ENCODE assay signal across 8 cellular contexts in genomic region chr1:61724721-61725694, GRCh38. TPM values are rescaled to one million over a fixed set of nuclear protein-coding genes. Genes with fewer than 3 reads are reported as not detected.
DNase-seq lines count a peak whose midpoint lies in the region; ATAC-seq and TF ChIP-seq lines count a peak whose summit lies in the region.

TSS of gene TM2D1 (minus strand) at chr1:61725141. CDS start at chr1:61725120, 21 bp downstream.

- no peak within 1 kb of the TSS for H2BK12ac ChIP-seq in trophoblast cell (ENCODE audit: low read length)

- peak within 1 kb of the TSS; percentile 69 for H3K18ac ChIP-seq in trophoblast cell (ENCODE audit: low read length)

- H3K27ac ChIP-seq in trophoblast cell (ENCODE audit: low read depth, low read length) (peak within 1 kb of the TSS; percentile 25), transverse colon (peak within 1 kb of the TSS; percentile 87 to 96 (median 92))

- no CpG with 5 or more reads among the region's 46 CpGs for WGBS in trophoblast cell (ENCODE audit: extremely low coverage, insufficient coverage, insufficient read length)
- 0% methylated on average over 1 to 45 of the region's 46 CpGs for WGBS in transverse colon (ENCODE audit: low coverage in 1 of 2), 2 donors

- H3K36me3 Mint-ChIP-seq in activated naive CD8-positive, alpha-beta T cell treated with anti-CD3 and anti-CD28 coated beads, Interleukin-2, amount 50 U/mL, for 24 hours (ENCODE audit: low read depth): peaks cover 13% of the 10 kb centered on the region

- peak within 1 kb of the TSS; percentile 70 for H3K4me2 ChIP-seq in trophoblast cell (ENCODE audit: low read length)

- H4K12ac ChIP-seq in trophoblast cell (ENCODE audit: low read depth, low read length): peak within 1 kb of the TSS; percentile 59

- ATAC-seq in HG02678 (IDR thresholded peaks at IDR 0.05; ENCODE audit: unreplicated experiment): peak; percentile 99
- peak; percentile 97 for ATAC-seq in activated naive CD8-positive, alpha-beta T cell treated with anti-CD3 and anti-CD28 coated beads, Interleukin-2, amount 50 U/mL, for 24 hours

- peak within 1 kb of the TSS; percentile 60 for H2BK120ac ChIP-seq in trophoblast cell (ENCODE audit: insufficient read depth, low read length, poor library complexity)

- H3K4me1 Mint-ChIP-seq in activated naive CD8-positive, alpha-beta T cell treated with anti-CD3 and anti-CD28 coated beads, Interleukin-2, amount 50 U/mL, for 24 hours: peaks cover 21% of the 10 kb centered on the region

- H3K23ac ChIP-seq in trophoblast cell (ENCODE audit: low read length): no peak within 1 kb of the TSS

- H3K27me3 ChIP-seq in trophoblast cell (ENCODE audit: insufficient read depth, low read length) (no peaks in the 10 kb centered on the region), transverse colon (no peaks in the 10 kb centered on the region)

- H3K9me3 Mint-ChIP-seq in activated naive CD8-positive, alpha-beta T cell treated with anti-CD3 and anti-CD28 coated beads, Interleukin-2, amount 50 U/mL, for 24 hours: no peaks in the 10 kb centered on the region

- H3K27me3 Mint-ChIP-seq in activated naive CD8-positive, alpha-beta T cell treated with anti-CD3 and anti-CD28 coated beads, Interleukin-2, amount 50 U/mL, for 24 hours: no peaks in the 10 kb centered on the region

- H3K36me3 ChIP-seq in trophoblast cell (ENCODE audit: control insufficient read depth in 1 of 2, insufficient read depth in 2 of 2, low read length in 2 of 2) (peaks cover 2 to 4% of the 10 kb centered on the region in 2 experiments), transverse colon (peaks cover 0 to 11% (median 0%) of the 10 kb centered on the region in 4 donors)

- H3K4me3 ChIP-seq in GM12864 (ENCODE audit: low read depth, low read length) (peak within 1 kb of the TSS; percentile 90), trophoblast cell (ENCODE audit: low read depth, low read length) (peak within 1 kb of the TSS; percentile 89), transverse colon (peak within 1 kb of the TSS; percentile 77 to 93 (median 87))

- H3K79me2 ChIP-seq in trophoblast cell (ENCODE audit: control insufficient read depth, insufficient read depth, low read length, poor library complexity): peaks cover 6% of the 10 kb centered on the region

- H3K4me3 Mint-ChIP-seq in activated naive CD8-positive, alpha-beta T cell treated with anti-CD3 and anti-CD28 coated beads, Interleukin-2, amount 50 U/mL, for 24 hours: peak within 1 kb of the TSS; percentile 96

- H2BK5ac ChIP-seq in trophoblast cell (ENCODE audit: low read depth, low read length, poor library complexity): peak within 1 kb of the TSS; percentile 51

- H2AK5ac ChIP-seq in trophoblast cell (ENCODE audit: low read length): no peak within 1 kb of the TSS

- no peak for TF ChIP-seq CTCF in GM12864 (IDR thresholded peaks at IDR 0.05; ENCODE audit: low read depth, low read length, missing control alignments)
- no peak for TF ChIP-seq CTCF in transverse colon (IDR thresholded peaks at IDR 0.05)

- peaks cover 7% of the 10 kb centered on the region for H3K79me1 ChIP-seq in trophoblast cell (ENCODE audit: low read length)

- H3K27ac Mint-ChIP-seq in activated naive CD8-positive, alpha-beta T cell treated with anti-CD3 and anti-CD28 coated beads, Interleukin-2, amount 50 U/mL, for 24 hours: peak within 1 kb of the TSS; percentile 98

- no peak for TF ChIP-seq EP300 in transverse colon (IDR thresholded peaks at IDR 0.05; ENCODE audit: low read depth)

- in situ Hi-C loops in transverse colon (cut with MboI; ENCODE audit: low pct_ligation_motif_present in 1 of 4, low pct_unique_long_range_greater_than_20kb in 1 of 4, low sequenced_read_pairs in 3 of 4): no loop called here

- DNase-seq in GM12864 (ENCODE audit: low read depth) (peak; percentile 74), NCI-H128 (lab: John Stamatoyannopoulos, UW; ENCODE audit: unreplicated experiment) (peak; percentile 87), SW 1271 (lab: John Stamatoyannopoulos, UW) (peak; percentile 66 to 86), cardiac septum (ENCODE audit: low spot score) (peak; percentile 96), trophoblast cell (peak; percentile 84 to 89), transverse colon (peak; percentile 92)
- DNase-seq in activated naive CD8-positive, alpha-beta T cell treated with anti-CD3 and anti-CD28 coated beads, Interleukin-2, amount 50 U/mL, for 24 hours: peak; percentile 88

- H3K9ac ChIP-seq in trophoblast cell (ENCODE audit: low read length): peak within 1 kb of the TSS; percentile 95

- H3K14ac ChIP-seq in trophoblast cell (ENCODE audit: low read length): peak within 1 kb of the TSS; percentile 93

- H4K8ac ChIP-seq in trophoblast cell (ENCODE audit: low read depth, low read length): peak within 1 kb of the TSS; percentile 95

- TF ChIP-seq POLR2A in transverse colon (IDR thresholded peaks at IDR 0.05): peak; percentile 97

- peak within 1 kb of the TSS; percentile 69 for H2AFZ ChIP-seq in trophoblast cell (ENCODE audit: insufficient read depth, low read length, poor library complexity)

- intact Hi-C loops in cardiac septum (cut with DNase I): loop anchor here (1.0 to 10.0 kb wide), 2 partner anchors 18 to 670 kb away; no protein-coding TSS in a partner anchor
- intact Hi-C loops in transverse colon (cut with DNase I; ENCODE audit: low total_unique reads): no loop called here

- H3K4me1 ChIP-seq in trophoblast cell (ENCODE audit: control insufficient read depth in 1 of 2, insufficient read depth in 2 of 2, low read length in 2 of 2) (peaks cover 0 to 4% of the 10 kb centered on the region in 2 experiments), transverse colon (peaks cover 10 to 27% (median 12%) of the 10 kb centered on the region in 4 donors)

- H4K91ac ChIP-seq in trophoblast cell (ENCODE audit: low read depth, low read length): peak within 1 kb of the TSS; percentile 69

- peak within 1 kb of the TSS; percentile 94 for H3K4ac ChIP-seq in trophoblast cell (ENCODE audit: low read depth, low read length)

- H3K9me3 ChIP-seq in trophoblast cell (ENCODE audit: insufficient read depth, low read depth, low read length) (no peaks in the 10 kb centered on the region), transverse colon (no peaks in the 10 kb centered on the region)

RNA-seq across cellular contexts. Expression of gene TM2D1, which starts in this region (rescaled TPM):
- total RNA-seq in cardiac septum (34.2 TPM), transverse colon (10 to 100 TPM in 3 of 4 donors, 1 to 10 TPM in 1; 4.6 to 92.0 (median 62.6) TPM)
- 26.4 and 26.9 TPM in 2 replicates for polyA plus RNA-seq in trophoblast cell (2013)

Comparison
In these comparisons a context has a peak if more than half of its experiments do, and no peak if none do; other contexts are left out.
1. Peak in every context shown above with its lines: DNase-seq, ATAC-seq, H3K4me3 ChIP-seq and H3K27ac ChIP-seq.